Comparison of ENCODE assay signal across 8 cellular contexts in the genomic region with DNA sequence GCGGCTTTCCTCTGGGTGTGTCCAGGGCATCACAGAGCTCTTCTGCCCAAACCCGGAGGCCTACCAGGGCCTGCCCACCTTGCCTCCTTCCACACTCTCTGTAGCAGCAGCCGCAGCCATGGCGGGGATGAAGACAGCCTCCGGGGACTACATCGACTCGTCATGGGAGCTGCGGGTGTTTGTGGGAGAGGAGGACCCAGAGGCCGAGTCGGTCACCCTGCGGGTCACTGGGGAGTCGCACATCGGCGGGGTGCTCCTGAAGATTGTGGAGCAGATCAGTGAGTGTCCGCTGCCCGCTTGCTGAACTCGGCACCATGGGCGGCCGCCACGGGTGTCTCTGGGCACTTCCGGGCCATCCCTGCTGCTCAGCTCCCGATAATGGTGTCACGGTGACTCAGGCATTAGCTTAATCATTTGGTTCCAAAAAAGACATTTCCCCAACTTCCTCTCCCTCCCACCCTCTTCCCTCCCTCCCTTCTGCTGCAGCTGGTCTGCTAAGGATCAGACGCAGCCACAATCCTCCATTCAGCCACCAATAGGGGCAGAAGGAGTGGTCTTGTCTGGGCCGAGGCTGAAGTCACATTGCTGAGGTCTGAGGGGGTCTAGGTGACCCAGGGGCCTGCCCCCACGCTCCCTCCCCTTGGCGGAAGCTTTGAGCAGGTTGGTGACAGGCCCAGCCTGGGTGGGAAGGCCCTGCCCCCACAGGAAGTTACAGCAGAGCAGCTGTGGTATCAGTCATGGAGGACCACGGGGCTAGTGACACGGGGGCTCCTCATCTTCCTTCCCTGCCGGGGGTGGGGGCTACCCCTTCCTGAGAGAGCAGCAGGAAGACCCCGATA. TPM values are rescaled to one million over a fixed set of nuclear protein-coding genes. Genes with fewer than 3 reads are reported as not detected.
DNase-seq lines count a peak whose midpoint lies in the region; ATAC-seq, FAIRE-seq and TF ChIP-seq lines count a peak whose summit lies in the region.

No MANE protein-coding gene starts in this region.

- no peak overlapping the region for H2AK5ac ChIP-seq in H1 (ENCODE audit: low read depth, low read length)

- H3K23me2 ChIP-seq in H1 (ENCODE audit: low read depth, low read length), result no peaks in the 10 kb centered on the region

- no peaks in the 10 kb centered on the region for H3K79me2 ChIP-seq in H1 (ENCODE audit: control insufficient read depth in 1 of 2, insufficient read depth in 2 of 2, low read length in 2 of 2)

- H4K5ac ChIP-seq in H1 (ENCODE audit: insufficient read length, low read depth, low read length), result no peak overlapping the region

- no peak for TF ChIP-seq RAD21 in H1 (IDR thresholded peaks at IDR 0.05 in 1 of 2, conservative IDR thresholded peaks at IDR 0.05 in 1 of 2; ENCODE audit: low read depth in 2 of 2, low read length in 2 of 2)

- WGBS in H1 (ENCODE audit: extremely low coverage in 1 of 2, insufficient coverage in 1 of 2, insufficient read length in 1 of 2, insufficient replicate concordance in 2 of 2, low coverage in 1 of 2, low lambda C conversion rate in 2 of 2, missing lambda C conversion rate in 1 of 2), 2 experiments, result 94% methylated on average over 19 of the region's 31 CpGs; no CpG with 5 or more reads in 1 of the 2 experiments

- H3K4ac ChIP-seq in H1 (replicated peaks; ENCODE audit: insufficient read length, low read depth, low read length), result no peak overlapping the region

- no peak overlapping the region for H2BK20ac ChIP-seq in H1 (ENCODE audit: low read length)

- H4K91ac ChIP-seq in H1 (replicated peaks; ENCODE audit: insufficient read length, low read length), result no peak overlapping the region

- ATAC-seq in GM19463 (IDR thresholded peaks at IDR 0.05; ENCODE audit: unreplicated experiment), result peak; percentile 64

- H3K9me3 ChIP-seq in H1 (ENCODE audit: insufficient read depth in 2 of 2, low read depth in 1 of 2, low read length in 1 of 2), result no peaks in the 10 kb centered on the region
- H3K9me3 ChIP-seq in neutrophil, result no peaks in the 10 kb centered on the region
- H3K9me3 ChIP-seq in tibial artery, result no peaks in the 10 kb centered on the region

- H3K27ac ChIP-seq in H1 (ENCODE audit: low read depth, low read length), result no peak overlapping the region
- H3K27ac ChIP-seq in neutrophil, result peak overlapping the region; percentile 99
- H3K27ac ChIP-seq in tibial artery, result peak overlapping the region; percentile 33 to 52

- DNase-seq in AML-193 (lab: John Stamatoyannopoulos, UW) (peak; percentile 68 to 79), KG1 (lab: John Stamatoyannopoulos, UW) (peak; percentile 94), H1 (ENCODE audit: low read depth in 1 of 2, low spot score in 2 of 2) (no peak), tibial artery (peak; percentile 70 to 79), DMS79 treated with DMSO at 0.1 percent for 48 hours (lab: John Stamatoyannopoulos, UW) (no peak)
- DNase-seq in activated CD4-positive, alpha-beta T cell treated with anti-CD3 and anti-CD28 coated beads, Interleukin-2, amount 50 U/mL, for 24 hours (ENCODE audit: low read depth in 1 of 2, low spot score in 1 of 2), result peak; percentile 67 to 77

- CTCF ChIA-PET in H1 (lab: Charles Lee; ENCODE audit: partially characterized antibody), result interaction anchor here (0.7 to 7.4 kb wide), 16 partner anchors 8 to 242 kb away, joined by 3 to 68 read pairs (median 12); a partner anchor contains a TSS

- H2BK5ac ChIP-seq in H1 (ENCODE audit: low read depth, low read length), result no peak overlapping the region

- H3K27me3 ChIP-seq in H1 (replicated peaks in 1 of 4; ENCODE audit: control insufficient read depth in 3 of 4, extremely low read depth in 1 of 4, insufficient read depth in 3 of 4, low read length in 3 of 4) (no peaks in the 10 kb centered on the region; a peak in 1 of 7 replicates), neutrophil (no peaks in the 10 kb centered on the region), tibial artery (no peaks in the 10 kb centered on the region)

- H3K36me3 ChIP-seq in H1 (ENCODE audit: control insufficient read depth in 2 of 4, insufficient read depth in 4 of 4, low read length in 3 of 4), result peaks cover 24 to 40% (median 32%) of the 10 kb centered on the region in 4 experiments
- peaks cover 44% of the 10 kb centered on the region for H3K36me3 ChIP-seq in neutrophil
- H3K36me3 ChIP-seq in tibial artery, result peaks cover 18 to 71% (median 28%) of the 10 kb centered on the region in 3 donors

- peaks cover 5 to 14% of the 10 kb centered on the region in 2 experiments for H4K20me1 ChIP-seq in H1 (replicated peaks in 1 of 2; ENCODE audit: control insufficient read depth in 1 of 2, insufficient read depth in 2 of 2, low read length in 2 of 2)

- TF ChIP-seq POLR2A in H1 (IDR thresholded peaks at IDR 0.05; ENCODE audit: control extremely low read depth in 1 of 2, low read depth in 2 of 2, low read length in 2 of 2), result no peak

- H2BK15ac ChIP-seq in H1 (ENCODE audit: low read length), result no peak overlapping the region

- no peak overlapping the region for H3K4me2 ChIP-seq in H1 (ENCODE audit: insufficient read depth in 1 of 2, low read depth in 2 of 2, low read length in 2 of 2)

- no peaks in the 10 kb centered on the region for H3K79me1 ChIP-seq in H1 (ENCODE audit: low read depth, low read length)

- no peak overlapping the region for H3K23ac ChIP-seq in H1 (ENCODE audit: insufficient read length)

- H4K8ac ChIP-seq in H1 (ENCODE audit: extremely low read depth, insufficient read depth, low read length), result peak overlapping the region; percentile 76; the same call in 1 of the 2 replicates

- TF ChIP-seq CTCF in H1 (IDR thresholded peaks at IDR 0.05; ENCODE audit: control extremely low read depth in 1 of 3, insufficient read depth in 1 of 3, low read depth in 1 of 3, low read length in 3 of 3) (no peak), neutrophil (IDR thresholded peaks at IDR 0.05) (no peak), tibial artery (IDR thresholded peaks at IDR 0.05) (no peak)

- H2BK120ac ChIP-seq in H1 (replicated peaks; ENCODE audit: low read depth, low read length), result no peak overlapping the region

- H2BK12ac ChIP-seq in H1 (ENCODE audit: low read depth, low read length), result no peak overlapping the region

- FAIRE-seq in H1 (lab: Jason Lieb, UNC), result no peak

- H3K4me3 ChIP-seq in H1 (ENCODE audit: extremely low read depth in 1 of 4, insufficient read depth in 2 of 4, low read depth in 3 of 4, low read length in 4 of 4) (no peak overlapping the region), neutrophil (ENCODE audit: low read depth in 1 of 2, low read length in 1 of 2) (peak overlapping the region; percentile 90 to 100), tibial artery (peak overlapping the region; percentile 36 to 46)

- TF ChIP-seq EP300 in H1 (IDR thresholded peaks at IDR 0.05; ENCODE audit: borderline replicate concordance in 1 of 2, low read depth in 2 of 2, low read length in 2 of 2), result no peak

- POLR2A ChIA-PET in H1 (lab: Charles Lee; ENCODE audit: partially characterized antibody), result interaction anchor here (0.7 to 18.4 kb wide), 15 partner anchors 12 to 444 kb away, joined by 3 to 253 read pairs (median 4); a partner anchor contains a TSS

- no peak overlapping the region for H3K18ac ChIP-seq in H1 (ENCODE audit: extremely low read depth, low read length)

- peaks cover 0 to 5% (median 0%) of the 10 kb centered on the region in 4 experiments; a peak in 3 of 7 replicates for H3K4me1 ChIP-seq in H1 (replicated peaks in 1 of 4; ENCODE audit: control insufficient read depth in 3 of 4, insufficient read depth in 4 of 4, low read length in 3 of 4)
- H3K4me1 ChIP-seq in neutrophil (ENCODE audit: control insufficient read depth in 1 of 2, insufficient read depth in 1 of 2, low read depth in 1 of 2, low read length in 1 of 2), result peaks cover 70 to 73% of the 10 kb centered on the region in 2 experiments
- H3K4me1 ChIP-seq in tibial artery, result peaks cover 0 to 8% (median 2%) of the 10 kb centered on the region in 4 donors

- no peak overlapping the region for H3K9ac ChIP-seq in H1 (replicated peaks in 1 of 4; ENCODE audit: extremely low read depth in 1 of 4, low read depth in 3 of 4, low read length in 3 of 4)

- H3K14ac ChIP-seq in H1 (ENCODE audit: insufficient read length), result no peak overlapping the region

- H3K56ac ChIP-seq in H1 (replicated peaks; ENCODE audit: insufficient read length, low read depth, low read length), result no peak overlapping the region

- intact Hi-C loops in tibial artery (cut with DNase I; ENCODE audit: low total_unique reads), result loop anchor here (5.0 kb wide), 1 partner anchor 60 kb away; no protein-coding TSS in a partner anchor

- no peak overlapping the region for H2AFZ ChIP-seq in H1 (ENCODE audit: low read length)

RNA-seq across cellular contexts. Expression of a gene that starts 0.9 kb away (rescaled TPM):
- 1.4 and 2.7 TPM in 2 replicates for total RNA-seq in H1 (2021; fragmentation: NEBNext Ultra II Directional; extraction: Animal tissue kit (Norgen Biotek cat#: 25700))
- polyA plus RNA-seq in H1 (2011; rRNA removed), result 3.7 and 5.9 TPM in 2 replicates
- polyA plus RNA-seq in H1 (2011; cell fraction: cytosol; rRNA removed), result 4.0 TPM
- polyA plus RNA-seq in H1 (2011; cell fraction: nucleus; rRNA removed), result 20.1 TPM
- polyA plus RNA-seq in H1 (2012, experiment 1 of 2), result 2.2 to 6.1 TPM (median 3.2 TPM) in 4 replicates
- polyA plus RNA-seq in H1 (2012, experiment 2 of 2), result 3.0 TPM
- 1.1 TPM for polyA plus RNA-seq in H1 (2013, experiment 1 of 2)
- 1.0 TPM for polyA plus RNA-seq in H1 (2013, experiment 2 of 2)
- 0.32 and 2.0 TPM in 2 replicates for polyA minus RNA-seq in H1 (2011; rRNA and poly(A)+ RNA removed)
- 0.88 TPM for polyA minus RNA-seq in H1 (2011; cell fraction: cytosol; rRNA and poly(A)+ RNA removed)
- polyA minus RNA-seq in H1 (2011; cell fraction: nucleus; rRNA and poly(A)+ RNA removed), result 5.9 TPM

RNA-seq across cellular contexts. Expression of a gene that starts 18.5 kb away (rescaled TPM):
- 34.5 and 39.7 TPM in 2 replicates for total RNA-seq in H1 (2021; fragmentation: NEBNext Ultra II Directional; extraction: Animal tissue kit (Norgen Biotek cat#: 25700))
- 74.6 and 102 TPM in 2 replicates for polyA plus RNA-seq in H1 (2011; rRNA removed)
- 65.6 TPM for polyA plus RNA-seq in H1 (2011; cell fraction: cytosol; rRNA removed)
- 135 TPM for polyA plus RNA-seq in H1 (2011; cell fraction: nucleus; rRNA removed)
- polyA plus RNA-seq in H1 (2012, experiment 1 of 2), result 36.0 to 51.1 TPM (median 49.9 TPM) in 4 replicates
- polyA plus RNA-seq in H1 (2012, experiment 2 of 2), result 67.7 TPM
- polyA plus RNA-seq in H1 (2013, experiment 1 of 2), result 66.7 TPM
- 64.4 TPM for polyA plus RNA-seq in H1 (2013, experiment 2 of 2)
- polyA minus RNA-seq in H1 (2011; rRNA and poly(A)+ RNA removed), result 21.2 and 24.8 TPM in 2 replicates
- 19.4 TPM for polyA minus RNA-seq in H1 (2011; cell fraction: cytosol; rRNA and poly(A)+ RNA removed)
- polyA minus RNA-seq in H1 (2011; cell fraction: nucleus; rRNA and poly(A)+ RNA removed), result 29.0 TPM

RNA-seq across cellular contexts. Expression of a gene that starts 18.6 kb away (rescaled TPM):
- 43.4 and 51.5 TPM in 2 replicates for total RNA-seq in H1 (2021; fragmentation: NEBNext Ultra II Directional; extraction: Animal tissue kit (Norgen Biotek cat#: 25700))
- polyA plus RNA-seq in H1 (2011; rRNA removed), result 69.0 and 97.1 TPM in 2 replicates
- 58.7 TPM for polyA plus RNA-seq in H1 (2011; cell fraction: cytosol; rRNA removed)
- polyA plus RNA-seq in H1 (2011; cell fraction: nucleus; rRNA removed), result 91.2 TPM
- 28.1 to 49.3 TPM (median 43.2 TPM) in 4 replicates for polyA plus RNA-seq in H1 (2012, experiment 1 of 2)
- 35.6 TPM for polyA plus RNA-seq in H1 (2012, experiment 2 of 2)
- 83.6 TPM for polyA plus RNA-seq in H1 (2013, experiment 1 of 2)
- polyA plus RNA-seq in H1 (2013, experiment 2 of 2), result 79.8 TPM
- 14.0 and 18.0 TPM in 2 replicates for polyA minus RNA-seq in H1 (2011; rRNA and poly(A)+ RNA removed)
- 31.9 TPM for polyA minus RNA-seq in H1 (2011; cell fraction: cytosol; rRNA and poly(A)+ RNA removed)
- polyA minus RNA-seq in H1 (2011; cell fraction: nucleus; rRNA and poly(A)+ RNA removed), result 26.1 TPM

RNA-seq across cellular contexts. Expression of a gene that starts 21.5 kb away (rescaled TPM):
- 316 and 329 TPM in 2 replicates for total RNA-seq in H1 (2021; fragmentation: NEBNext Ultra II Directional; extraction: Animal tissue kit (Norgen Biotek cat#: 25700))
- 140 and 151 TPM in 2 replicates for polyA plus RNA-seq in H1 (2011; rRNA removed)
- 252 TPM for polyA plus RNA-seq in H1 (2011; cell fraction: cytosol; rRNA removed)
- polyA plus RNA-seq in H1 (2011; cell fraction: nucleus; rRNA removed), result 221 TPM
- 305 to 468 TPM (median 341 TPM) in 4 replicates for polyA plus RNA-seq in H1 (2012, experiment 1 of 2)
- 185 TPM for polyA plus RNA-seq in H1 (2012, experiment 2 of 2)
- 190 TPM for polyA plus RNA-seq in H1 (2013, experiment 1 of 2)
- 182 TPM for polyA plus RNA-seq in H1 (2013, experiment 2 of 2)
- polyA minus RNA-seq in H1 (2011; rRNA and poly(A)+ RNA removed), result 373 and 434 TPM in 2 replicates
- polyA minus RNA-seq in H1 (2011; cell fraction: cytosol; rRNA and poly(A)+ RNA removed), result 164 TPM
- polyA minus RNA-seq in H1 (2011; cell fraction: nucleus; rRNA and poly(A)+ RNA removed), result 201 TPM

RNA-seq across cellular contexts. Expression of a gene that starts 22.9 kb away (rescaled TPM):
- 14.6 and 17.8 TPM in 2 replicates for total RNA-seq in H1 (2021; fragmentation: NEBNext Ultra II Directional; extraction: Animal tissue kit (Norgen Biotek cat#: 25700))
- 31.0 and 34.0 TPM in 2 replicates for polyA plus RNA-seq in H1 (2011; rRNA removed)
- 25.0 TPM for polyA plus RNA-seq in H1 (2011; cell fraction: cytosol; rRNA removed)
- polyA plus RNA-seq in H1 (2011; cell fraction: nucleus; rRNA removed), result 66.8 TPM
- 25.2 to 30.5 TPM (median 27.3 TPM) in 4 replicates for polyA plus RNA-seq in H1 (2012, experiment 1 of 2)
- polyA plus RNA-seq in H1 (2012, experiment 2 of 2), result 22.9 TPM
- 25.9 TPM for polyA plus RNA-seq in H1 (2013, experiment 1 of 2)
- 23.8 TPM for polyA plus RNA-seq in H1 (2013, experiment 2 of 2)
- 8.7 and 13.7 TPM in 2 replicates for polyA minus RNA-seq in H1 (2011; rRNA and poly(A)+ RNA removed)
- polyA minus RNA-seq in H1 (2011; cell fraction: cytosol; rRNA and poly(A)+ RNA removed), result 10.3 TPM
- 7.9 TPM for polyA minus RNA-seq in H1 (2011; cell fraction: nucleus; rRNA and poly(A)+ RNA removed)

Comparison
In these comparisons a context has a peak if more than half of its experiments do, and no peak if none do; other contexts are left out.
1. DNase-seq: peak in AML-193 (2 of 2), KG1 (single experiment), activated CD4-positive, alpha-beta T cell treated with anti-CD3 and anti-CD28 coated beads, Interleukin-2, amount 50 U/mL, for 24 hours (2 of 2) and tibial artery (2 of 2); none in H1 (0 of 2) and DMS79 treated with DMSO at 0.1 percent for 48 hours (single experiment).
2. H3K4me3 ChIP-seq: peak in neutrophil (2 of 2) and tibial artery (2 of 2); none in H1 (0 of 4).